17 cellular contexts compared by ENCODE assay signal in the genomic region with DNA sequence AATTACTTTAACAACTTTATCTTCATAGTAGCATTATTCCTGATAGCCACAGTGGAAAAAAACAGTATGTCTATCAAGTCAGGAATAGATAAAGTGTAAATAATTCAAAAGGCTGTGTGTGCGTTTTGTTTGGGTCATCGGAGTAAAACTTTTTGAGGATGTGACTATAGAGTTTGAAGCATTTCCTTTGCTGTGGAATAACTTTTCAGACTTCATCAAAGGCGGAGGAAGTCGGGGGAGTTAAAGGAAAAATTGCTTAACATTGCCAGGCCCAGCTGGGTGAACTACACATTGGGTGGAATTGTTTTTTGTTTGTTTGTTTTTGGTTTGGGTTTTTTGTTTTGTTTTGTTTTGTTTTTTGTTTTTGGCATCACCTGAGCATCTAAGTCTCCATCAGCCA.
A peak's percentile ranks its signal among the peaks of the same experiment; 100 is the strongest.
DNase-seq lines count a peak whose midpoint lies in the region; ATAC-seq and TF ChIP-seq lines count a peak whose summit lies in the region.
"Had no signal": no experiment of that assay in that cellular context is flagged by ENCODE, and none has a peak within 500 bp of the region (broad histone marks: within the 10 kb centered on the region; RNA-seq: fewer than 3 reads in every experiment).

No MANE protein-coding gene starts in this region.

- no peak for ATAC-seq in left cardiac atrium
- ATAC-seq in naive thymus-derived CD8-positive, alpha-beta T cell, result no peak
- no peak for ATAC-seq in activated naive CD8-positive, alpha-beta T cell treated with anti-CD3 and anti-CD28 coated beads, Interleukin-2, amount 50 U/mL, for 24 hours
- ATAC-seq: GM12878 had no signal

- H3K4me3 Mint-ChIP-seq in endothelial cell (ENCODE audit: unreplicated experiment), result no peak overlapping the region
- H3K4me3 Mint-ChIP-seq in nephron, result no peak overlapping the region
- H3K4me3 Mint-ChIP-seq in naive thymus-derived CD8-positive, alpha-beta T cell, result no peak overlapping the region
- no peak overlapping the region for H3K4me3 Mint-ChIP-seq in activated naive CD8-positive, alpha-beta T cell treated with anti-CD3 and anti-CD28 coated beads, Interleukin-2, amount 50 U/mL, for 24 hours
- H3K4me3 Mint-ChIP-seq: memory B cell had no signal

- H3K27ac ChIP-seq in right atrium auricular region (peak overlapping the region; percentile 22 to 55), vagina (peak overlapping the region; percentile 47), A673 (ENCODE audit: low read depth, low read length, poor library complexity, severe bottlenecking) (no peak overlapping the region)
- H3K27ac ChIP-seq: SJSA1 had no signal

- peaks cover 0 to 43% of the 10 kb centered on the region in 2 donors for H3K4me1 ChIP-seq in right atrium auricular region
- peaks cover 35% of the 10 kb centered on the region for H3K4me1 ChIP-seq in vagina
- no peaks in the 10 kb centered on the region for H3K4me1 ChIP-seq in A673 (ENCODE audit: insufficient read depth, low read length, poor library complexity, severe bottlenecking)
- H3K4me1 ChIP-seq: Caco-2 had no signal

- no peaks in the 10 kb centered on the region for H3K9me3 ChIP-seq in right atrium auricular region
- H3K9me3 ChIP-seq in vagina, result no peaks in the 10 kb centered on the region
- H3K9me3 ChIP-seq in A673 (ENCODE audit: low read depth, low read length, poor library complexity, severe bottlenecking), result no peaks in the 10 kb centered on the region
- H3K9me3 ChIP-seq: Caco-2, SJSA1 had no signal

- intact Hi-C loops in left cardiac atrium (cut with DNase I), result no loop called here
- intact Hi-C loops in vagina (cut with DNase I), result no loop called here
- intact Hi-C loops in A673 (cut with micrococcal nuclease; ENCODE audit: unreplicated experiment), result no loop called here

- no peak overlapping the region for H3K4me3 ChIP-seq in right atrium auricular region
- no peak overlapping the region for H3K4me3 ChIP-seq in vagina
- H3K4me3 ChIP-seq in A673 (ENCODE audit: low read depth, low read length, poor library complexity, severe bottlenecking), result no peak overlapping the region
- H3K4me3 ChIP-seq: GM12878, SJSA1 had no signal

- H3K36me3 ChIP-seq in right atrium auricular region (peaks cover 53% of the 10 kb centered on the region), vagina (peaks cover 0 to 53% of the 10 kb centered on the region in 2 donors), A673 (ENCODE audit: insufficient read depth, low read length, poor library complexity, severe bottlenecking) (peaks cover 48% of the 10 kb centered on the region)

- POLR2A ChIA-PET in A673 (lab: Charles Lee; ENCODE audit: low non-redundant PET), result no interaction called here
- POLR2A ChIA-PET in naive thymus-derived CD8-positive, alpha-beta T cell (lab: Charles Lee), result no interaction called here

- H3K27ac Mint-ChIP-seq in endothelial cell (ENCODE audit: unreplicated experiment), result peak overlapping the region; percentile 92
- H3K27ac Mint-ChIP-seq in nephron, result peak overlapping the region; percentile 96 to 99 (median 97)
- peak overlapping the region in 1 of 10 donors; percentile 48 for H3K27ac Mint-ChIP-seq in naive thymus-derived CD8-positive, alpha-beta T cell
- H3K27ac Mint-ChIP-seq in activated naive CD8-positive, alpha-beta T cell treated with anti-CD3 and anti-CD28 coated beads, Interleukin-2, amount 50 U/mL, for 24 hours, result no peak overlapping the region

- H3K27me3 ChIP-seq in right atrium auricular region (no peaks in the 10 kb centered on the region), vagina (no peaks in the 10 kb centered on the region), A673 (replicated peaks; ENCODE audit: insufficient read depth, low read depth, low read length, poor library complexity) (no peaks in the 10 kb centered on the region)
- H3K27me3 ChIP-seq: SJSA1 had no signal

- H3K27me3 Mint-ChIP-seq in endothelial cell (ENCODE audit: unreplicated experiment) (peaks cover 3% of the 10 kb centered on the region), nephron (ENCODE audit: low read depth) (no peaks in the 10 kb centered on the region)
- no peaks in the 10 kb centered on the region for H3K27me3 Mint-ChIP-seq in naive thymus-derived CD8-positive, alpha-beta T cell
- H3K27me3 Mint-ChIP-seq in activated naive CD8-positive, alpha-beta T cell treated with anti-CD3 and anti-CD28 coated beads, Interleukin-2, amount 50 U/mL, for 24 hours, result no peaks in the 10 kb centered on the region
- H3K27me3 Mint-ChIP-seq: memory B cell had no signal

- H3K9me3 Mint-ChIP-seq in endothelial cell (ENCODE audit: unreplicated experiment) (no peaks in the 10 kb centered on the region), nephron (no peaks in the 10 kb centered on the region)
- H3K9me3 Mint-ChIP-seq in naive thymus-derived CD8-positive, alpha-beta T cell, result no peaks in the 10 kb centered on the region
- H3K9me3 Mint-ChIP-seq in activated naive CD8-positive, alpha-beta T cell treated with anti-CD3 and anti-CD28 coated beads, Interleukin-2, amount 50 U/mL, for 24 hours, result no peaks in the 10 kb centered on the region
- H3K9me3 Mint-ChIP-seq: memory B cell had no signal

- TF ChIP-seq CTCF in right atrium auricular region (IDR thresholded peaks at IDR 0.05), result no peak
- TF ChIP-seq CTCF in endothelial cell (IDR thresholded peaks at IDR 0.05; ENCODE audit: unreplicated experiment), result no peak
- TF ChIP-seq CTCF in nephron (IDR thresholded peaks at IDR 0.05; ENCODE audit: unreplicated experiment in 3 of 3), result no peak
- no peak for TF ChIP-seq CTCF in vagina (IDR thresholded peaks at IDR 0.05)
- TF ChIP-seq CTCF in A673 (conservative IDR thresholded peaks at IDR 0.05; ENCODE audit: low read depth, low read length), result no peak

- no TSS peak for BruUV-seq in A673 (replicated peaks; lab: Mats Ljungman, UMichigan)

- CTCF ChIA-PET in A673 (lab: Charles Lee), result interaction anchor here (0.5 to 0.6 kb wide), 2 partner anchors 22 to 37 kb away, joined by 4 to 12 read pairs; no protein-coding TSS in a partner anchor

- no peak for TF ChIP-seq POLR2A in vagina (IDR thresholded peaks at IDR 0.05)

- H3K36me3 Mint-ChIP-seq in endothelial cell (ENCODE audit: low read depth, unreplicated experiment) (peaks cover 6% of the 10 kb centered on the region), nephron (ENCODE audit: low read depth) (peaks cover 52% of the 10 kb centered on the region)
- H3K36me3 Mint-ChIP-seq in naive thymus-derived CD8-positive, alpha-beta T cell, result peaks cover 0 to 90% (median 30%) of the 10 kb centered on the region in 3 donors
- peaks cover 49% of the 10 kb centered on the region for H3K36me3 Mint-ChIP-seq in activated naive CD8-positive, alpha-beta T cell treated with anti-CD3 and anti-CD28 coated beads, Interleukin-2, amount 50 U/mL, for 24 hours (ENCODE audit: low read depth)

- no peak for DNase-seq in right atrium auricular region (ENCODE audit: low spot score)
- DNase-seq in left cardiac atrium, result no peak
- no peak for DNase-seq in endothelial cell (ENCODE audit: low spot score)
- DNase-seq in vagina (ENCODE audit: extremely low spot score in 2 of 2), result no peak
- DNase-seq in A673 (ENCODE audit: low spot score), result no peak
- no peak for DNase-seq in naive thymus-derived CD8-positive, alpha-beta T cell
- DNase-seq in activated naive CD8-positive, alpha-beta T cell treated with anti-CD3 and anti-CD28 coated beads, Interleukin-2, amount 50 U/mL, for 24 hours, result no peak
- DNase-seq: activated CD4-positive, alpha-beta T cell treated with anti-CD3 and anti-CD28 coated beads, Interleukin-2, amount 50 U/mL, for 4 hours; amniotic stem cell; Caco-2; H7; NCI-H187; NCI-H510A had no signal

- H3K4me1 Mint-ChIP-seq in endothelial cell (ENCODE audit: unreplicated experiment) (peaks cover 26% of the 10 kb centered on the region), nephron (peaks cover 47% of the 10 kb centered on the region)
- peaks cover 0 to 18% (median 7%) of the 10 kb centered on the region in 4 donors for H3K4me1 Mint-ChIP-seq in naive thymus-derived CD8-positive, alpha-beta T cell
- H3K4me1 Mint-ChIP-seq in activated naive CD8-positive, alpha-beta T cell treated with anti-CD3 and anti-CD28 coated beads, Interleukin-2, amount 50 U/mL, for 24 hours, result peaks cover 10% of the 10 kb centered on the region
- H3K4me1 Mint-ChIP-seq: memory B cell had no signal
